Comparison of ENCODE assay signal across 11 cellular contexts in the genomic region with DNA sequence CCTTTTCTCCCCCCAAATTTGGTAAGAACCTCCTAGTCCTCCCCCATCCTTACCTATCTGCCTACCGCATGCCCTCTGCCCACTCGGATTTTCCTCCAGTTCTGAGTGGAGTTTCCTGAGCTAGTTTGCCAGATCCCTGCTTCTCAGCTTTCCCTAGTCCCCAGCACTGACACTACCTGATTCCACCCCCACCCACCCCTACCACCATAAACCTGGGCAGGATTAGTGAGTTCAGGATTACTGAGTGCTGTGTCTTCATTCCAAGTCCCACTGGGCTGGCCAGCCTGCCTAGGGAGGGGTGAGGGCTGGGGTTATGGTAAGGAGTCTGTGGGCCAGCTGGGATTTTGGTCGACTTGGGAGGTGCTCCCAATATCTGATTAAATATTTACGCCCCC. TPM values are rescaled to one million over a fixed set of nuclear protein-coding genes. Genes with fewer than 3 reads are reported as not detected.
DNase-seq lines count a peak whose midpoint lies in the region; ATAC-seq, FAIRE-seq and TF ChIP-seq lines count a peak whose summit lies in the region.
"Had no signal": no experiment of that assay in that cellular context is flagged by ENCODE, and none has a peak within 500 bp of the region (broad histone marks: within the 10 kb centered on the region; RNA-seq: fewer than 3 reads in every experiment).

No MANE protein-coding gene starts in this region.

- no peak for TF ChIP-seq CTCF in kidney (IDR thresholded peaks at IDR 0.05; ENCODE audit: borderline replicate concordance, extremely low read depth, insufficient read depth)

- no peak for ATAC-seq in Right ventricle myocardium inferior
- ATAC-seq in GM19328 (IDR thresholded peaks at IDR 0.05; ENCODE audit: unreplicated experiment) = no peak

- no peak for FAIRE-seq in kidney (lab: Jason Lieb, UNC)
- FAIRE-seq: pancreas had no signal

- H3K4me3 ChIP-seq in kidney (ENCODE audit: low read length in 2 of 2) = peak overlapping the region in 1 of 2 donors; percentile 49
- H3K4me3 ChIP-seq in urinary bladder (ENCODE audit: low read depth, low read length) = peak overlapping the region; percentile 67

- H3K36me3 ChIP-seq in kidney (ENCODE audit: control insufficient read depth in 1 of 2, insufficient read depth in 2 of 2, low read length in 2 of 2) (no peaks in the 10 kb centered on the region), urinary bladder (ENCODE audit: insufficient read depth) (no peaks in the 10 kb centered on the region)
- H3K36me3 ChIP-seq: ascending aorta, pancreas had no signal

- intact Hi-C loops in Right ventricle myocardium inferior (cut with DNase I) (loop anchor here (10.0 kb wide), 1 partner anchor 305 kb away; no protein-coding TSS in a partner anchor), cardiac septum (cut with DNase I) (no loop called here), kidney (cut with DNase I) (no loop called here)

- peak; percentile 71 for DNase-seq in Right ventricle myocardium inferior (ENCODE audit: missing footprints)
- no peak for DNase-seq in cardiac septum (ENCODE audit: low spot score)
- peak; percentile 28 for DNase-seq in amniotic epithelial cell (ENCODE audit: low read depth)
- DNase-seq in kidney = peak; percentile 26
- DNase-seq in hippocampal formation (lab: John Stamatoyannopoulos, UW) = no peak
- no peak for DNase-seq in stimulated activated CD4-positive, alpha-beta T cell treated with anti-CD3 and anti-CD28 coated beads, Interleukin-4, amount 100 ng/mL, for 1 hour
- DNase-seq: stimulated activated CD4-positive, alpha-beta T cell treated with anti-CD3 and anti-CD28 coated beads, Interleukin-4, amount 100 ng/mL, for 24 hours had no signal

- H3K4me1 ChIP-seq in kidney (ENCODE audit: control insufficient read depth in 1 of 2, insufficient read depth in 1 of 2, low read depth in 1 of 2, low read length in 2 of 2) (peaks cover 15% of the 10 kb centered on the region in 2 donors), urinary bladder (ENCODE audit: insufficient read depth) (no peaks in the 10 kb centered on the region)

- H3K9ac ChIP-seq in kidney (ENCODE audit: low read length in 2 of 2) = no peak overlapping the region

- peaks cover 0 to 7% of the 10 kb centered on the region in 2 donors for H3K9me3 ChIP-seq in kidney (ENCODE audit: control insufficient read depth in 1 of 2, low read length in 2 of 2)
- H3K9me3 ChIP-seq: ascending aorta, pancreas had no signal

- 15% methylated on average over 4 of the region's 4 CpGs for WGBS in urinary bladder

- H3K27ac ChIP-seq in kidney (ENCODE audit: low read depth in 2 of 2, low read length in 2 of 2) (no peak overlapping the region), urinary bladder (ENCODE audit: low read depth) (peak overlapping the region; percentile 94)
- H3K27ac ChIP-seq: ascending aorta, pancreas had no signal

RNA-seq across cellular contexts. Expression of gene PITX1, which starts 3.9 kb away (rescaled TPM):
- total RNA-seq in Right ventricle myocardium inferior (not detected), cardiac septum (0.83 TPM), kidney (not detected), urinary bladder (50.1 TPM)
- polyA plus RNA-seq in kidney (ENCODE audit: insufficient read depth, low read depth, low replicate concordance) (not detected), urinary bladder (178 TPM)

Comparison
In these comparisons a context has a peak if more than half of its experiments do, and no peak if none do; other contexts are left out.
1. DNase-seq: peak in Right ventricle myocardium inferior (single experiment), amniotic epithelial cell (single experiment) and kidney (single experiment); none in cardiac septum (single experiment), hippocampal formation (0 of 2) and stimulated activated CD4-positive, alpha-beta T cell treated with anti-CD3 and anti-CD28 coated beads, Interleukin-4, amount 100 ng/mL, for 1 hour (single experiment).
2. RNA of gene PITX1, which starts 3.9 kb away (total RNA-seq): 50.1 TPM in urinary bladder (single experiment); 0.83 TPM in cardiac septum (single experiment), not detected in kidney (single experiment) and not detected in Right ventricle myocardium inferior (single experiment); every median in the first group is over 10 times any median in the second.